19 cellular contexts compared by ENCODE assay signal in the genomic region with DNA sequence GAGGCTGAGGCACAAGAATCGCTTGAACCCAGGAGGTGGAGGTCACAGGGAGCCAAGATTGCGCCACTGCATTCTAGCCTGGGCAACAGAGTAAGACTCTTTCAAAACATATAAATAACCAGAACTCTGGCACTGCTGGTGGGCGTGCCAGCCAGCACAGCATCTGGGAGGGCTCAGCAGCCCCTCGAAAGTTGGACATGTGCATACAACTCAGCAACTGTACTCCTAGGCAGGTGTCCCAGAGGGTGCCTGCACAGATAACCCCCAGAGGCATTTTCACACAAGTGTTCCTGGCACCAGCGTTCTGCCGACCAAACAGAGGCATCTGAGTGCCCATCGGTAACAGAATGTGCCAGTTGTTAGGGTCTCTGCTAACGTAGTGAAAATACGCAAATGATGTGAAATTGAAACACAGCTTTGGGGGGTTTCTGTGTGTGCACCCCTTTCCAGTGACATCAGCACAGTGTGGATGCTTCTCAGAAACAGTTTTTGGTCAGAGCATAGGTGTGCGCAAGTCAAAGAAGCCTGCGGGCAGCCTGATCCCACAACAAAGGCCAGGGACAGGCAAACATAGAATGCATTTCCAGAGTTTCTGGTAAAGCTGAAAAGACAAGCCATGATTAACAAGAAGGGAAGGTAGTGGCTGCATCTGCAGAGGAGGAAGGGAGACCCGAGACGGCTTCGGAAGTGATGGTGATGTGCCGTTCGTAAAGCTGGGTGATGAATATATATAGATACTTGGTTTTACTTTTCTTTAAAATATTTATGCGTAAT.
DNase-seq lines count a peak whose midpoint lies in the region; ATAC-seq and TF ChIP-seq lines count a peak whose summit lies in the region.
"Had no signal": no experiment of that assay in that cellular context is flagged by ENCODE, and none has a peak within 500 bp of the region (broad histone marks: within the 10 kb centered on the region; RNA-seq: fewer than 3 reads in every experiment).

No MANE protein-coding gene starts in this region.

- H3K27me3 ChIP-seq in Peyer's patch (no peaks in the 10 kb centered on the region), spleen (replicated peaks in 1 of 7) (peaks cover 0 to 36% (median 1%) of the 10 kb centered on the region in 7 donors)
- H3K27me3 ChIP-seq: BLaER1 treated with 17β-estradiol and CSF1 and Interleukin-3, amounts not matched to agents 10 nM and 100 nM had no signal

- peak; percentile 27 for DNase-seq in activated effector memory CD4-positive, alpha-beta T cell treated with anti-CD3 and anti-CD28 coated beads, Interleukin-2, amount 50 U/mL, for 16 hours
- no peak for DNase-seq in activated effector memory CD4-positive, alpha-beta T cell treated with Interleukin-2 at 50 U/mL for 16 hours
- DNase-seq in Peyer's patch (peak; percentile 8 to 33 (median 16)), islet precursor cell (peak; percentile 22), spleen (peak; percentile 30), DMS79 (lab: John Stamatoyannopoulos, UW) (no peak)
- DNase-seq: CD8-positive, alpha-beta memory T cell; DND-41; GF-D8; IMR-90; Kasumi-1; NCI-H1105 treated with DMSO at 0.1 percent for 48 hours; NCI-H187; NCI-H226; NCI-H524 treated with DMSO at 0.1 percent for 48 hours had no signal

- H3K4me1 ChIP-seq in Peyer's patch (no peaks in the 10 kb centered on the region), spleen (no peaks in the 10 kb centered on the region)
- H3K4me1 ChIP-seq: A549; BLaER1 treated with 17β-estradiol and CSF1 and Interleukin-3, amounts not matched to agents 10 nM and 100 nM had no signal

- ATAC-seq in GM21367 (IDR thresholded peaks at IDR 0.05; ENCODE audit: unreplicated experiment) (no peak), HG03378 (IDR thresholded peaks at IDR 0.05; ENCODE audit: unreplicated experiment) (no peak)
- ATAC-seq: A549 had no signal

- no peaks in the 10 kb centered on the region for H3K9me3 ChIP-seq in Peyer's patch
- H3K9me3 ChIP-seq in spleen: no peaks in the 10 kb centered on the region
- H3K9me3 ChIP-seq: A549; BLaER1 treated with 17β-estradiol and CSF1 and Interleukin-3, amounts not matched to agents 10 nM and 100 nM had no signal

- no peak overlapping the region for H3K4me3 ChIP-seq in Peyer's patch
- no peak overlapping the region for H3K4me3 ChIP-seq in spleen
- H3K4me3 ChIP-seq: A549; BLaER1 treated with 17β-estradiol and CSF1 and Interleukin-3, amounts not matched to agents 10 nM and 100 nM had no signal

- WGBS in spleen, 5 donors: 85 to 90% (median 86%) methylated on average over 17 of the region's 17 CpGs

- TF ChIP-seq CTCF in Peyer's patch (IDR thresholded peaks at IDR 0.05): no peak
- no peak for TF ChIP-seq CTCF in spleen (IDR thresholded peaks at IDR 0.05 in 8 of 11, conservative IDR thresholded peaks at IDR 0.05 in 3 of 11)

- H3K36me3 ChIP-seq in Peyer's patch: no peaks in the 10 kb centered on the region
- no peaks in the 10 kb centered on the region for H3K36me3 ChIP-seq in spleen
- H3K36me3 ChIP-seq: BLaER1 treated with 17β-estradiol and CSF1 and Interleukin-3, amounts not matched to agents 10 nM and 100 nM had no signal

- intact Hi-C loops in spleen (cut with DNase I; ENCODE audit: low total_unique reads): no loop called here

- no peak overlapping the region for H3K27ac ChIP-seq in Peyer's patch
- H3K27ac ChIP-seq in spleen: no peak overlapping the region
- H3K27ac ChIP-seq: A549; BLaER1 treated with 17β-estradiol and CSF1 and Interleukin-3, amounts not matched to agents 10 nM and 100 nM had no signal

- TF ChIP-seq POLR2A in Peyer's patch (IDR thresholded peaks at IDR 0.05) (no peak), spleen (IDR thresholded peaks at IDR 0.05) (no peak)

Comparison
In these comparisons a context has a peak if more than half of its experiments do, and no peak if none do; other contexts are left out.
1. DNase-seq: peak in activated effector memory CD4-positive, alpha-beta T cell treated with anti-CD3 and anti-CD28 coated beads, Interleukin-2, amount 50 U/mL, for 16 hours (single experiment), Peyer's patch (3 of 3), islet precursor cell (single experiment) and spleen (single experiment); none in activated effector memory CD4-positive, alpha-beta T cell treated with Interleukin-2 at 50 U/mL for 16 hours (single experiment) and DMS79 (single experiment).